1 cellular context compared by ENCODE assay signal in the genomic region with DNA sequence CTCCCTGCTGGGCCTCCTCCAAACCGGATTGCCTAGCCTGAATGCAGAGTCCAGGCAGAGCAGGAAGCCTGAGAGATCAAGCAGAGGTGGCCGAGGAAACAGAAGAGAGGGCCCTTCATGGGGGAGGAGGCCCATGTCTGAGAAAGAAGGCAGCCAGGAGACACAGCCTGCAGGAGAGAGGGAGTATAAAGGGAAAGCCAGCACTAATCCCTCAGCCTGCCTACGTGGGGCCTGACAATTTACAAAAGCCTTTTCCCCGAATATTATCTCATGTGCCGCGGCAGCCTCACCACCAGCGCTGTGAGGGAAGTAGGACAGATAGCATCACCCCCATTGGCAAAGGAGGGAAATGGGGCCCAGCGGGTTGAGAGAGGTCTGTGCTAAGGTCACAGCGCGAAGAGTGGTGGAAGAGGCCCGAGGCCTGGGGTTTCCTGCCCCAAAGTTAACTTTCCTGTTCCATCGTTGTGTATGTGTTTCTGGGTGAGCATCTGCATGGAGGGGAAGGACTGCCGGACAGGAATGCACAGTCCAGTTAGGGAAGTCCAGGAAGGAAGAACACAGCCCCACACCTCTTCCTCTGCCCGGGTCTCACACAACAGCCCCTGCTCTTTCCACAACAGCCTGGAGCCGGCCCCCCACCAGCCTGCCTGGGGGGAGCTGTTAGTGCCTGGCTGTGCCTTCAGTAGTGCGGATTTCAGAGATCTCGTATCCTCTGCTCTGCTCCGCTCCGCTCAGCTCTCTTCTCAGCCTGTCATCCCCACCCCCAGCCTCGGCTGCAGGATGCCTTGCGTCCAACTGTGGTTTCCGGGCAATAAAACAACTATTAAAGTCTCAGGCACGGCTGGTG.
TF ChIP-seq lines count a peak whose summit lies in the region.

No MANE protein-coding gene starts in this region.

TF ChIP-seq in K562, 482 proteins besides CTCF, POLR2A, EP300 and RAD21 (continued from another document and continues in another):
- TF ChIP-seq, protein P1, sequence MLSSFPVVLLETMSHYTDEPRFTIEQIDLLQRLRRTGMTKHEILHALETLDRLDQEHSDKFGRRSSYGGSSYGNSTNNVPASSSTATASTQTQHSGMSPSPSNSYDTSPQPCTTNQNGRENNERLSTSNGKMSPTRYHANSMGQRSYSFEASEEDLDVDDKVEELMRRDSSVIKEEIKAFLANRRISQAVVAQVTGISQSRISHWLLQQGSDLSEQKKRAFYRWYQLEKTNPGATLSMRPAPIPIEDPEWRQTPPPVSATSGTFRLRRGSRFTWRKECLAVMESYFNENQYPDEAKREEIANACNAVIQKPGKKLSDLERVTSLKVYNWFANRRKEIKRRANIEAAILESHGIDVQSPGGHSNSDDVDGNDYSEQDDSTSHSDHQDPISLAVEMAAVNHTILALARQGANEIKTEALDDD (IDR thresholded peaks at IDR 0.05), result 0 out of 2 replicates have a peak, but pooled peaks have one; percentile 23
- TF ChIP-seq TCF7L2 (IDR thresholded peaks at IDR 0.05; ENCODE audit: low read depth, low read length) (no peak), KAT7 (CRISPR knock-in tag; IDR thresholded peaks at IDR 0.05; ENCODE audit: borderline replicate concordance) (peak; percentile 76), ETV1 (tag; conservative IDR thresholded peaks at IDR 0.05; ENCODE audit: low read depth) (0 out of 2 replicates have a peak, but pooled peaks have one; percentile 10), EP400 (IDR thresholded peaks at IDR 0.05) (peak; percentile 41; the same call in 1 of the 2 replicates), RB1 (IDR thresholded peaks at IDR 0.05; ENCODE audit: low read depth) (peak; percentile 31; the same call in 1 of the 2 replicates), ZNF583 (CRISPR knock-in tag; IDR thresholded peaks at IDR 0.05) (peak; percentile 25; the same call in 1 of the 2 replicates), KDM1A (IDR thresholded peaks at IDR 0.05) (0 out of 4 replicates have a peak, but pooled peaks of 1 of the 2 experiments have one; percentile 21), ZBTB1 (CRISPR knock-in tag; IDR thresholded peaks at IDR 0.05; ENCODE audit: borderline replicate concordance, low read depth) (0 out of 2 replicates have a peak, but pooled peaks have one; percentile 34), ZNF263 (CRISPR knock-in tag; IDR thresholded peaks at IDR 0.05; ENCODE audit: borderline replicate concordance) (0 out of 2 replicates have a peak, but pooled peaks have one; percentile 28), ZNF766 (CRISPR knock-in tag; conservative IDR thresholded peaks at IDR 0.05) (0 out of 2 replicates have a peak, but pooled peaks have one; percentile 46), AFF1 (IDR thresholded peaks at IDR 0.05; ENCODE audit: low read depth in 1 of 2, partially characterized antibody in 2 of 2) (peak in 1 of 2 experiments; percentile 46), RFX5 (IDR thresholded peaks at IDR 0.05; ENCODE audit: low read depth, low read length) (no peak), ZNF592 (IDR thresholded peaks at IDR 0.05) (peak; percentile 91), CREM (IDR thresholded peaks at IDR 0.05; ENCODE audit: low read depth) (peak; percentile 54; the same call in 1 of the 2 replicates), SMARCA4 (IDR thresholded peaks at IDR 0.05) (peak; percentile 65), SMAD4 (CRISPR knock-in tag; conservative IDR thresholded peaks at IDR 0.05) (peak; percentile 66), L3MBTL2 (IDR thresholded peaks at IDR 0.05) (peak; percentile 86), HES1 (IDR thresholded peaks at IDR 0.05; ENCODE audit: low read depth) (0 out of 2 replicates have a peak, but pooled peaks have one; percentile 18), MTA1 (IDR thresholded peaks at IDR 0.05; ENCODE audit: borderline replicate concordance) (0 out of 2 replicates have a peak, but pooled peaks have one; percentile 32), JUND (IDR thresholded peaks at IDR 0.05; ENCODE audit: borderline replicate concordance, low read depth, low read length) (peak; percentile 46; the same call in 1 of the 2 replicates), JUND (tag; IDR thresholded peaks at IDR 0.05; ENCODE audit: borderline replicate concordance, low read depth, low read length) (peak; percentile 67; the same call in 1 of the 3 replicates), UBTF (IDR thresholded peaks at IDR 0.05; ENCODE audit: borderline replicate concordance in 1 of 2, low read depth in 2 of 2, low read length in 2 of 2) (peak; percentile 52 to 60; a peak in 2 of 4 replicates), ZFX (CRISPR knock-in tag; IDR thresholded peaks at IDR 0.05) (peak; percentile 77), NR2C2 (CRISPR knock-in tag; IDR thresholded peaks at IDR 0.05) (no peak), NR2C2 (tag; IDR thresholded peaks at IDR 0.05) (peak; percentile 56; the same call in 1 of the 2 replicates), MYC (IDR thresholded peaks at IDR 0.05; ENCODE audit: low read depth, low read length) (0 out of 2 replicates have a peak, but pooled peaks have one; percentile 37), MYC (CRISPR knock-in tag; IDR thresholded peaks at IDR 0.05; ENCODE audit: borderline replicate concordance, low read depth) (no peak), SPI1 (IDR thresholded peaks at IDR 0.05; ENCODE audit: borderline replicate concordance, low read depth, low read length) (peak; percentile 16; the same call in 1 of the 2 replicates), ZNF41 (CRISPR knock-in tag; conservative IDR thresholded peaks at IDR 0.05) (no peak; the same call in 1 of the 2 replicates), ZNF133 (CRISPR knock-in tag; IDR thresholded peaks at IDR 0.05) (no peak), ZNF699 (CRISPR knock-in tag; IDR thresholded peaks at IDR 0.05; ENCODE audit: insufficient replicate concordance) (no peak), YY1 (IDR thresholded peaks at IDR 0.05; ENCODE audit: borderline replicate concordance in 1 of 3, control insufficient read depth in 1 of 3, extremely low read depth in 1 of 3, insufficient read depth in 3 of 3, insufficient read length in 1 of 3, insufficient replicate concordance in 2 of 3, low read depth in 1 of 3, low read length in 2 of 3) (peak in 1 of 3 experiments; percentile 42), MEF2A (IDR thresholded peaks at IDR 0.05; ENCODE audit: control insufficient read depth, low read depth, low read length) (no peak), HDAC1 (IDR thresholded peaks at IDR 0.05) (peak in 1 of 2 experiments; percentile 46; a peak in 1 of 4 replicates), XRCC5 (IDR thresholded peaks at IDR 0.05; ENCODE audit: low read depth, low read length) (0 out of 2 replicates have a peak, but pooled peaks have one; percentile 47), LEF1 (IDR thresholded peaks at IDR 0.05) (peak; percentile 64), TEAD1 (CRISPR knock-in tag; IDR thresholded peaks at IDR 0.05) (no peak), GATA2 (CRISPR knock-in tag; IDR thresholded peaks at IDR 0.05) (peak; percentile 9; the same call in 1 of the 2 replicates), ZNF644 (tag; IDR thresholded peaks at IDR 0.05; ENCODE audit: low read depth) (peak; percentile 23; the same call in 1 of the 2 replicates), SOX6 (IDR thresholded peaks at IDR 0.05) (peak; percentile 72), USF1 (CRISPR knock-in tag; IDR thresholded peaks at IDR 0.05) (peak; percentile 16; the same call in 1 of the 2 replicates)
- TF ChIP-seq, protein P2, sequence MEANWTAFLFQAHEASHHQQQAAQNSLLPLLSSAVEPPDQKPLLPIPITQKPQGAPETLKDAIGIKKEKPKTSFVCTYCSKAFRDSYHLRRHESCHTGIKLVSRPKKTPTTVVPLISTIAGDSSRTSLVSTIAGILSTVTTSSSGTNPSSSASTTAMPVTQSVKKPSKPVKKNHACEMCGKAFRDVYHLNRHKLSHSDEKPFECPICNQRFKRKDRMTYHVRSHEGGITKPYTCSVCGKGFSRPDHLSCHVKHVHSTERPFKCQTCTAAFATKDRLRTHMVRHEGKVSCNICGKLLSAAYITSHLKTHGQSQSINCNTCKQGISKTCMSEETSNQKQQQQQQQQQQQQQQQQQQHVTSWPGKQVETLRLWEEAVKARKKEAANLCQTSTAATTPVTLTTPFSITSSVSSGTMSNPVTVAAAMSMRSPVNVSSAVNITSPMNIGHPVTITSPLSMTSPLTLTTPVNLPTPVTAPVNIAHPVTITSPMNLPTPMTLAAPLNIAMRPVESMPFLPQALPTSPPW (CRISPR knock-in tag; IDR thresholded peaks at IDR 0.05), result peak; percentile 78
- TF ChIP-seq, protein P3, sequence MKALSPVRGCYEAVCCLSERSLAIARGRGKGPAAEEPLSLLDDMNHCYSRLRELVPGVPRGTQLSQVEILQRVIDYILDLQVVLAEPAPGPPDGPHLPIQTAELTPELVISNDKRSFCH (CRISPR knock-in tag; IDR thresholded peaks at IDR 0.05), result no peak
- TF ChIP-seq, protein P3 (tag; IDR thresholded peaks at IDR 0.05), result 0 out of 2 replicates have a peak, but pooled peaks have one; percentile 64
